Comparison of ENCODE assay signal across 8 cellular contexts in the genomic region with DNA sequence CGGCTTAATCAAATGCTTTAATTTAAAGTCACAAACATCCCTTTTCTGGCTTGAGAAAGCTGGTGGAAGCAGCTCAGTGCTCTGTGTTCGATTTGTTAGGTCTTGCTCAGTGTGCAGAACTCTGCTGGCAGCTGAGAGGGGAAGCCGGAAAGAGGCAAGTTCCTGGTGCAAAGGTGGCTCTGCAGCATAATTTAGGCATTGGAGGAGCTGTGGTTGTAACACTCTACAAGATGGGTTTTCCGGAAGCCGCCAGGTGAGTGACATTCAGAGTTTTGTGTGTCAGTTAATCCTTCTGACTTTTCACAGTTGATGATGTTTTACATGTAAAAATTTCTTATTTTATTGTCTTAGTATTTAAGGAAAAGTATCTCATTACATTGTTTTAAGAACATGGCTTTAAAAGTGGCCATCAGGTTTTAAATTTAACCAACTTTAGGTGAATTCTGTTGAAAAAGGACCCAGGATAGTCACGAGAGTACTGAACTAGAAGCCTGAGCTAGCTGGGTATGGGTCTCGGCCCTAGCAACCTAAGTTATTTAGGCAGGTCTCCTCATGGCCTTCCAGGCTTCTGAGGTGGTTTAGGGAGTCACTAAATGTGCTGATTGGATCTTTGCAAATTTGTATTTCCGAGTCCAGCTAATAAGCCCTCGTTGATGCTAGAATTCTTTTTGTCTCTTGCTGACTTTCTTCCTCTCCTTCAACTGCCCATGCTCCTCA. TPM values are rescaled to one million over a fixed set of nuclear protein-coding genes. Genes with fewer than 3 reads are reported as not detected.
DNase-seq lines count a peak whose midpoint lies in the region; ATAC-seq and TF ChIP-seq lines count a peak whose summit lies in the region.

No MANE protein-coding gene starts in this region.

- H3K9me3 ChIP-seq in left ventricle myocardium inferior (replicated peaks) = no peaks in the 10 kb centered on the region

- peak overlapping the region; percentile 63 for H3K27ac ChIP-seq in left ventricle myocardium inferior (replicated peaks)

- peaks cover 31% of the 10 kb centered on the region for H3K4me1 ChIP-seq in left ventricle myocardium inferior

- H3K27ac Mint-ChIP-seq in progenitor cell of endocrine pancreas = peak overlapping the region; percentile 76

- ATAC-seq in HG02759 (IDR thresholded peaks at IDR 0.05; ENCODE audit: unreplicated experiment) = peak; percentile 87

- TF ChIP-seq CTCF in left ventricle myocardium inferior (IDR thresholded peaks at IDR 0.05; ENCODE audit: borderline replicate concordance) (no peak), progenitor cell of endocrine pancreas (IDR thresholded peaks at IDR 0.05; ENCODE audit: unreplicated experiment) (no peak)

- peak overlapping the region; percentile 99 for H3K4me3 ChIP-seq in GM08714 (ENCODE audit: low read length)
- peak overlapping the region; percentile 72 for H3K4me3 ChIP-seq in left ventricle myocardium inferior

- peaks cover 22% of the 10 kb centered on the region for H3K36me3 ChIP-seq in left ventricle myocardium inferior

- peaks cover 4% of the 10 kb centered on the region for H3K36me3 Mint-ChIP-seq in progenitor cell of endocrine pancreas (ENCODE audit: insufficient read depth)

- intact Hi-C loops in left ventricle myocardium inferior (cut with micrococcal nuclease) = no loop called here

- peak overlapping the region; percentile 82 for H3K4me3 Mint-ChIP-seq in progenitor cell of endocrine pancreas (ENCODE audit: low read depth)

- no peaks in the 10 kb centered on the region for H3K27me3 ChIP-seq in left ventricle myocardium inferior (ENCODE audit: low read depth)

- no peaks in the 10 kb centered on the region for H3K9me3 Mint-ChIP-seq in progenitor cell of endocrine pancreas (ENCODE audit: low read depth)

- DNase-seq in NCI-H1436 treated with DMSO at 0.1 percent for 48 hours (lab: John Stamatoyannopoulos, UW) (peak; percentile 32), SW480 (ENCODE audit: low spot score) (peak; percentile 91), amniotic epithelial cell (ENCODE audit: low read depth) (peak; percentile 94), left ventricle myocardium inferior (peak; percentile 61), progenitor cell of endocrine pancreas (ENCODE audit: low spot score, unreplicated experiment) (peak; percentile 32), ureter (ENCODE audit: low spot score) (peak; percentile 81)

- H3K27me3 Mint-ChIP-seq in progenitor cell of endocrine pancreas = no peaks in the 10 kb centered on the region

- H3K4me1 Mint-ChIP-seq in progenitor cell of endocrine pancreas (ENCODE audit: low read depth) = peaks cover 14% of the 10 kb centered on the region

RNA-seq across cellular contexts. Expression of gene PODN, which starts 47.1 kb away (rescaled TPM):
- total RNA-seq in left ventricle myocardium inferior = 22.9 TPM
- 0.26 and 0.38 TPM in 2 replicates for total RNA-seq in progenitor cell of endocrine pancreas
- 20.9 TPM for total RNA-seq in ureter

Comparison
In these comparisons a context has a peak if more than half of its experiments do, and no peak if none do; other contexts are left out.
1. Peak in every context shown above with its lines: DNase-seq, ATAC-seq, H3K4me3 ChIP-seq and H3K27ac ChIP-seq.
2. DNase-seq: peak in every context shown above with its lines; median percentile 94 in amniotic epithelial cell; 91 in SW480; 81 in ureter; 61 in left ventricle myocardium inferior; 32 in NCI-H1436 treated with DMSO at 0.1 percent for 48 hours; 32 in progenitor cell of endocrine pancreas.
3. RNA of gene PODN, which starts 47.1 kb away (total RNA-seq): 22.9 TPM in left ventricle myocardium inferior (single experiment) and 20.9 TPM in ureter (single experiment); 0.26 to 0.38 TPM in progenitor cell of endocrine pancreas; every median in the first group is over 10 times any median in the second.